In the genomic region with DNA sequence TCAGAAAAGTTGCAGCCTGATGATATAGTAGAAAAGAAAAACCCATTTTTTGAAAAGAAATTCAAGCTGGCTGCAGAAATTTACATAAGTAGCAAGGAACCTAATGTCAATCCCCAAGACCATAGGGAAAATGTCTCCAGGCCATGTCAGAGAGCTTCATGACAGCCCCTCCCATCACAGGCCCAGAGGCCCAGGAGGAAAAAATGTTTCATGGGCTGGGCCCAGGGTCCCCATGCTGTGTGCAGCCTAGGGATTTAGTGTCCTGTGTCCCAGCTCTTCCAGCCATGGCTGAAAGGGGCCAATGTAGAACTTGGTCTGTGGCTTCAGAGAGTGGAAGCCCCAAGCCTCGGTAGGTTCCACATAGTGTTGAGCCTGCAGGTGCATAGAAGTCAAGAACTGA, we compare ENCODE assay signal across 7 cellular contexts.
"Had no signal": no experiment of that assay in that cellular context is flagged by ENCODE, and none has a peak within 500 bp of the region (broad histone marks: within the 10 kb centered on the region; RNA-seq: fewer than 3 reads in every experiment).

No MANE protein-coding gene starts in this region.

- FAIRE-seq: HTR-8/SVneo had no signal

- H3K36me3 ChIP-seq: HAP-1 had no signal

- DNase-seq: GOT3, H7, IMR-90, KBM-7 had no signal

- H3K4me1 ChIP-seq: HAP-1 had no signal

- ATAC-seq: HCT116 had no signal

- H3K4me3 ChIP-seq: HAP-1 had no signal
